In the genomic region with DNA sequence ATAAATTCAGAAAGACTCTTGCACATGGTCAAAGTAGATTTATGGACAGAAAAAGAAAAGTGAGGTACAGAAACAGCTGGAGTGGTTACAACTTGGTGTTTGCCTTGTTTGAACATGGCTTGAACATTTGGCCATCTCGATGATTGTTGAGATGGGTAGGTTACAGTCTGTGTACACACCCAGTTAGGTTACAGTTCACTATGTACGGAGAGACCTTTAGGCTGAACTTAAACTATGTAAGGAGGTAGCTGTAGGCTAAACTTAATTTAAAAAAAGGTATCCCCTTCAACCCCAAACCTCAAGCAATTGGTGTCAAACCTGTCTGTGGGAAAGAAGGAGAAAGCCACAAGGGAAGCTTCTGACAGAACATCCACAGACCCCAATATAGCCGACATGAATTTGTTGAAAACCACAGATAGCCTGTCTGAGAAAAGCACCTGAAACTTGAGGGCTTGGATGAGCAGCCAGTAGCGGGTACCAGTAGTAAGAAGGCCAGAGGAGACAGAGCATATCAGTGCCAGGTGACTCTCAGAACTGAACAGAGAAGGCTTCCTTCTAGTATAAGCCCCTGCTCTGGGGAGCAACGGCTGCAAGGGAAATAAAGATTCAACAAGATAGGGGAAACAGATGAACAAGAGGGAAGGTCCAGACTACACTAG, we compare ENCODE assay signal across 18 cellular contexts.
A peak's percentile ranks its signal among the peaks of the same experiment; 100 is the strongest.
DNase-seq lines count a peak whose midpoint lies in the region; ATAC-seq, FAIRE-seq and TF ChIP-seq lines count a peak whose summit lies in the region.
"Had no signal": no experiment of that assay in that cellular context is flagged by ENCODE, and none has a peak within 500 bp of the region (broad histone marks: within the 10 kb centered on the region; RNA-seq: fewer than 3 reads in every experiment).

No MANE protein-coding gene starts in this region.

- no peak overlapping the region for H3K4me3 ChIP-seq in sigmoid colon

- peak; percentile 74 for FAIRE-seq in GM12891 (lab: Jason Lieb, UNC)
- FAIRE-seq: H54 had no signal

- no peaks in the 10 kb centered on the region for H3K27me3 ChIP-seq in sigmoid colon

- whole genome bisulfite sequencing in sigmoid colon, 2 donors: 61 to 62% methylated on average over 5 of the region's 5 CpGs

- H3K4me1 ChIP-seq in sigmoid colon: no peaks in the 10 kb centered on the region

- H3K9me3 Mint-ChIP-seq in stimulated activated naive B cell treated with anti-CD40 and anti-IgM and Interleukin-4, amounts not matched to agents 10 μg/mL and 1 μg/mL and 100 μg/mL, for 72 hours: peaks cover 4 to 5% of the 10 kb centered on the region in 2 donors
- H3K9me3 Mint-ChIP-seq: activated T-cell treated with anti-CD3 and anti-CD28 coated beads, Interleukin-2, amount 50 U/mL, for 4 hours had no signal

- H3K27ac ChIP-seq in sigmoid colon: no peak overlapping the region

- H3K9me3 ChIP-seq in sigmoid colon: no peaks in the 10 kb centered on the region

- no peak overlapping the region for H3K27ac Mint-ChIP-seq in stimulated activated naive B cell treated with anti-CD40 and anti-IgM and Interleukin-4, amounts not matched to agents 10 μg/mL and 1 μg/mL and 100 μg/mL, for 72 hours

- TF ChIP-seq POLR2A in GM12891 (IDR thresholded peaks at IDR 0.05; ENCODE audit: low read depth, low read length) (no peak), sigmoid colon (IDR thresholded peaks at IDR 0.05) (no peak)

- no peaks in the 10 kb centered on the region for H3K36me3 ChIP-seq in sigmoid colon

- TF ChIP-seq CTCF in sigmoid colon (IDR thresholded peaks at IDR 0.05): no peak

- no peaks in the 10 kb centered on the region for H3K27me3 Mint-ChIP-seq in stimulated activated naive B cell treated with anti-CD40 and anti-IgM and Interleukin-4, amounts not matched to agents 10 μg/mL and 1 μg/mL and 100 μg/mL, for 72 hours
- H3K27me3 Mint-ChIP-seq: CD4-positive, CD25-positive, alpha-beta regulatory T cell had no signal

- H3K4me3 Mint-ChIP-seq in stimulated activated naive B cell treated with anti-CD40 and anti-IgM and Interleukin-4, amounts not matched to agents 10 μg/mL and 1 μg/mL and 100 μg/mL, for 72 hours: no peak overlapping the region
- H3K4me3 Mint-ChIP-seq: activated T-cell treated with anti-CD3 and anti-CD28 coated beads, Interleukin-2, amount 50 U/mL, for 4 hours; CD4-positive, CD25-positive, alpha-beta regulatory T cell had no signal

- no peaks in the 10 kb centered on the region for H3K4me1 Mint-ChIP-seq in stimulated activated naive B cell treated with anti-CD40 and anti-IgM and Interleukin-4, amounts not matched to agents 10 μg/mL and 1 μg/mL and 100 μg/mL, for 72 hours
- H3K4me1 Mint-ChIP-seq: CD4-positive, CD25-positive, alpha-beta regulatory T cell had no signal

- no peak for DNase-seq in GM12891 (ENCODE audit: insufficient read length, low spot score)
- no peak for DNase-seq in NCI-H2029 treated with DMSO at 0.1 percent for 48 hours (lab: John Stamatoyannopoulos, UW)
- no peak for DNase-seq in NCI-H1417 (lab: John Stamatoyannopoulos, UW)
- DNase-seq in stimulated activated naive B cell treated with anti-CD40 and anti-IgM and Interleukin-4, amounts not matched to agents 10 μg/mL and 1 μg/mL and 100 μg/mL, for 72 hours: no peak
- DNase-seq in sigmoid colon: no peak
- DNase-seq: 8988T; activated CD4-positive, alpha-beta T cell treated with anti-CD3 and anti-CD28 coated beads for 48 hours; activated T-cell treated with anti-CD3 and anti-CD28 coated beads, Interleukin-2, amount 50 U/mL, for 4 hours; CD4-positive, CD25-positive, alpha-beta regulatory T cell; EL; midbrain; NCI-H1694; nucleus accumbens; SHP77 had no signal

- ATAC-seq in GM19455 (IDR thresholded peaks at IDR 0.05; ENCODE audit: unreplicated experiment): peak; percentile 82
- peak; percentile 85 for ATAC-seq in HG02610 (IDR thresholded peaks at IDR 0.05; ENCODE audit: unreplicated experiment)
- peak; percentile 46 for ATAC-seq in HG03108 (IDR thresholded peaks at IDR 0.05; ENCODE audit: unreplicated experiment)
- no peak for ATAC-seq in stimulated activated naive B cell treated with anti-CD40 and anti-IgM and Interleukin-4, amounts not matched to agents 10 μg/mL and 1 μg/mL and 100 μg/mL, for 72 hours (replicated peaks)
- ATAC-seq: activated T-cell treated with anti-CD3 and anti-CD28 coated beads, Interleukin-2, amount 50 U/mL, for 4 hours had no signal

- no peak for TF ChIP-seq EP300 in sigmoid colon (IDR thresholded peaks at IDR 0.05)

- no peaks in the 10 kb centered on the region for H3K36me3 Mint-ChIP-seq in stimulated activated naive B cell treated with anti-CD40 and anti-IgM and Interleukin-4, amounts not matched to agents 10 μg/mL and 1 μg/mL and 100 μg/mL, for 72 hours
- H3K36me3 Mint-ChIP-seq: CD4-positive, CD25-positive, alpha-beta regulatory T cell had no signal

- intact Hi-C loops in sigmoid colon (cut with DNase I): no loop called here

TF ChIP-seq in GM12891, 5 proteins besides CTCF, POLR2A, EP300 and RAD21:
- no peak for TF ChIP-seq POU2F2 (IDR thresholded peaks at IDR 0.05; ENCODE audit: low read depth, low read length)

Comparison
In these comparisons a context has a peak if more than half of its experiments do, and no peak if none do; other contexts are left out.
1. ATAC-seq: peak in GM19455 (single experiment), HG02610 (single experiment) and HG03108 (single experiment); none in stimulated activated naive B cell treated with anti-CD40 and anti-IgM and Interleukin-4, amounts not matched to agents 10 μg/mL and 1 μg/mL and 100 μg/mL, for 72 hours (0 of 2).